ENCODE assay signal across 31 cellular contexts in genomic region chr10:130128922-130129321, GRCh38. TPM values are rescaled to one million over a fixed set of nuclear protein-coding genes. Genes with fewer than 3 reads are reported as not detected.
"Had no signal": no experiment of that assay in that cellular context is flagged by ENCODE, and none has a peak within 500 bp of the region (broad histone marks: within the 10 kb centered on the region; RNA-seq: fewer than 3 reads in every experiment).

No MANE protein-coding gene starts in this region.

- H3K4me2 ChIP-seq: smooth muscle cell had no signal

- DNase-seq: activated CD4-positive, alpha-beta T cell treated with anti-CD3 and anti-CD28 coated beads for 48 hours; activated CD4-positive, alpha-beta T cell treated with anti-CD3 and anti-CD28 coated beads, Interleukin-2, amount 50 U/mL, for 48 hours; activated gamma-delta T cell treated with Interleukin-2 at 50 U/mL for 16 hours; activated naive CD8-positive, alpha-beta T cell treated with anti-CD3 and anti-CD28 coated beads, Interleukin-2, amount 50 U/mL, for 24 hours; activated T-cell treated with anti-CD3 and anti-CD28 coated beads, Interleukin-2, amount 50 U/mL, for 4 hours; amygdala; central memory CD4-positive, alpha-beta T cell; endodermal cell; foreskin keratinocyte; hypothalamus; immature natural killer cell; lower lobe of right lung; mesenchymal stem cell; retina; stimulated activated CD4-positive, alpha-beta T cell treated with anti-CD3 and anti-CD28 coated beads, Interleukin-1b, Interleukin-23, amount 100 ng/mL, for 48 hours; stimulated activated CD4-positive, alpha-beta T cell treated with anti-CD3 and anti-CD28 coated beads, Interleukin-4, amount 100 ng/mL, for 4 hours; stimulated activated CD8-positive, alpha-beta memory T cell treated with anti-CD3 and anti-CD28 coated beads, Interleukin-4, amount 100 ng/mL, for 48 hours; stimulated activated naive B cell treated with anti-CD40 and anti-IgM and Interleukin-4, amounts not matched to agents 10 μg/mL and 1 μg/mL and 100 μg/mL, for 72 hours; T-helper 9 cell had no signal

- ATAC-seq: activated CD4-positive, CD25-positive, alpha-beta regulatory T cell treated with anti-CD3 and anti-CD28 coated beads, Interleukin-2, amount 50 U/mL, for 24 hours; activated naive CD8-positive, alpha-beta T cell treated with anti-CD3 and anti-CD28 coated beads, Interleukin-2, amount 50 U/mL, for 24 hours; activated T-cell treated with anti-CD3 and anti-CD28 coated beads, Interleukin-2, amount 50 U/mL, for 4 hours; activated T-helper 17 cell treated with anti-CD3 and anti-CD28 coated beads, Interleukin-2, amount 50 U/mL, for 72 hours; foreskin keratinocyte; heart left ventricle; left lobe of liver; lower lobe of right lung; stimulated activated naive B cell treated with anti-CD40 and anti-IgM and Interleukin-4, amounts not matched to agents 10 μg/mL and 1 μg/mL and 100 μg/mL, for 72 hours had no signal

- H3K9me3 Mint-ChIP-seq: activated naive CD4-positive, alpha-beta T cell treated with anti-CD3 and anti-CD28 coated beads, Interleukin-2, amount 50 U/mL, for 24 hours; activated naive CD8-positive, alpha-beta T cell treated with anti-CD3 and anti-CD28 coated beads, Interleukin-2, amount 50 U/mL, for 24 hours; activated T-cell treated with anti-CD3 and anti-CD28 coated beads, Interleukin-2, amount 50 U/mL, for 4 hours; activated T-helper 17 cell treated with anti-CD3 and anti-CD28 coated beads, Interleukin-2, amount 50 U/mL, for 72 hours; endodermal cell; immature natural killer cell; natural killer cell treated with Interleukin-12 subunit alpha and Interleukin-12 subunit beta and Interleukin-15 and Interleukin-18, amount 100 ng/mL, for 72 hours; stimulated activated naive B cell treated with anti-CD40 and anti-IgM and Interleukin-4, amounts not matched to agents 10 μg/mL and 1 μg/mL and 100 μg/mL, for 72 hours had no signal

- H3K27ac ChIP-seq: breast epithelium, esophagus muscularis mucosa, foreskin keratinocyte, heart left ventricle, lower lobe of right lung, neutrophil, prostate gland, tibial nerve had no signal

- H3K9me3 ChIP-seq: breast epithelium, esophagus muscularis mucosa, heart left ventricle, lower lobe of right lung, neutrophil, prostate gland, tibial nerve had no signal

- H3K36me3 ChIP-seq: breast epithelium, esophagus muscularis mucosa, heart left ventricle, lower lobe of right lung, neutrophil, prostate gland, tibial nerve had no signal

- H3K27ac Mint-ChIP-seq: activated naive CD4-positive, alpha-beta T cell treated with anti-CD3 and anti-CD28 coated beads, Interleukin-2, amount 50 U/mL, for 24 hours; activated naive CD8-positive, alpha-beta T cell treated with anti-CD3 and anti-CD28 coated beads, Interleukin-2, amount 50 U/mL, for 24 hours; activated T-helper 17 cell treated with anti-CD3 and anti-CD28 coated beads, Interleukin-2, amount 50 U/mL, for 72 hours; endodermal cell; immature natural killer cell; natural killer cell treated with Interleukin-12 subunit alpha and Interleukin-12 subunit beta and Interleukin-15 and Interleukin-18, amount 100 ng/mL, for 72 hours; stimulated activated naive B cell treated with anti-CD40 and anti-IgM and Interleukin-4, amounts not matched to agents 10 μg/mL and 1 μg/mL and 100 μg/mL, for 72 hours had no signal

- H3K4me3 ChIP-seq: breast epithelium, esophagus muscularis mucosa, heart left ventricle, lower lobe of right lung, prostate gland, smooth muscle cell had no signal

- H3K27me3 ChIP-seq: breast epithelium, tibial nerve had no signal

- H3K4me3 Mint-ChIP-seq: activated naive CD4-positive, alpha-beta T cell treated with anti-CD3 and anti-CD28 coated beads, Interleukin-2, amount 50 U/mL, for 24 hours; activated naive CD8-positive, alpha-beta T cell treated with anti-CD3 and anti-CD28 coated beads, Interleukin-2, amount 50 U/mL, for 24 hours; activated T-cell treated with anti-CD3 and anti-CD28 coated beads, Interleukin-2, amount 50 U/mL, for 4 hours; activated T-helper 17 cell treated with anti-CD3 and anti-CD28 coated beads, Interleukin-2, amount 50 U/mL, for 72 hours; endodermal cell; immature natural killer cell; natural killer cell treated with Interleukin-12 subunit alpha and Interleukin-12 subunit beta and Interleukin-15 and Interleukin-18, amount 100 ng/mL, for 72 hours; stimulated activated naive B cell treated with anti-CD40 and anti-IgM and Interleukin-4, amounts not matched to agents 10 μg/mL and 1 μg/mL and 100 μg/mL, for 72 hours had no signal

- H3K4me1 ChIP-seq: breast epithelium, foreskin keratinocyte, prostate gland had no signal

- H3K36me3 Mint-ChIP-seq: activated naive CD4-positive, alpha-beta T cell treated with anti-CD3 and anti-CD28 coated beads, Interleukin-2, amount 50 U/mL, for 24 hours; immature natural killer cell; natural killer cell treated with Interleukin-12 subunit alpha and Interleukin-12 subunit beta and Interleukin-15 and Interleukin-18, amount 100 ng/mL, for 72 hours; stimulated activated naive B cell treated with anti-CD40 and anti-IgM and Interleukin-4, amounts not matched to agents 10 μg/mL and 1 μg/mL and 100 μg/mL, for 72 hours had no signal

RNA-seq across cellular contexts. Expression of gene C10orf143, which starts 18.3 kb away (rescaled TPM):
- total RNA-seq: smooth muscle cell had no signal
